Comparison of ENCODE assay signal across 8 cellular contexts in the genomic region with DNA sequence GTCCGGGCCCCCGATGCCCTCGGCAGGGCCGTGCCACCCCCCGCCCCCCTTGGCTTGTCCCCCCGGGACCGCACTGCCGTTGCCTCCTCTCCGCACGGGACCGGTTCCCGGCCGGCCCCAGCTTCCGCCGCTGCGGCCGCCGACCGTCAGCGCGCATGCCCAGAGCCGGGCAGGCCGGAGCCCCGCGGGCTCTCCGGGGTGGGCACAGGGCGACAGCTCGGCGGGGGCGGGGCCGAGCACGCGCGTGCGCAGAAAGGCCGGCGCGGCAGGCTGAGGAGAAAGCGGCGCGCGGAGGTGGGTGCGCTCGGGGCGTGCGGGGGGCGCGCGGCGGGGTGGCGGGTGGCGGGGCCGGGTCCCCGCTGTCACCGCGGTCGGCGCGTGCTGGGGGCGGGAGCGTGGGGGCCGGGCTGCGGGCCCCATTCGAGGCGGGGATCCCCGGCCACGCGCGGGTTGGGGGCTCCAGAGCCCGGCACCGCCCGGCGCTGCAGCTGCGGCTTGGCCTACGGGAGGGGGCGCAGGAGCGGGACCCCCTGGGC. TPM values are rescaled to one million over a fixed set of nuclear protein-coding genes. Genes with fewer than 3 reads are reported as not detected.
DNase-seq lines count a peak whose midpoint lies in the region; ATAC-seq and TF ChIP-seq lines count a peak whose summit lies in the region.

A gene (plus strand): TSS at position 251 of the 536 bp plus-strand sequence. CDS start 21,022 bp downstream, outside the sequence.

- H3K27me3 ChIP-seq in BE2C (no peaks in the 10 kb centered on the region), HL-60 (ENCODE audit: insufficient read depth, poor library complexity, severe bottlenecking) (peaks cover 17% of the 10 kb centered on the region), PC-9 (ENCODE audit: insufficient read depth, low read depth) (no peaks in the 10 kb centered on the region), mucosa of stomach (ENCODE audit: control insufficient read depth, insufficient read depth, low read length) (peaks cover 36% of the 10 kb centered on the region)

- H3K36me3 ChIP-seq in BE2C: 0 out of 2 replicates have a peak, but pooled peaks cover 5% of the 10 kb centered on the region
- H3K36me3 ChIP-seq in PC-9 (ENCODE audit: low read depth): no peaks in the 10 kb centered on the region
- no peaks in the 10 kb centered on the region for H3K36me3 ChIP-seq in mucosa of stomach (ENCODE audit: control insufficient read depth, insufficient read depth, low read length)

- intact Hi-C loops in PC-9 (cut with micrococcal nuclease; ENCODE audit: unreplicated experiment): no loop called here

- H3K27ac ChIP-seq in HL-60 (replicated peaks): peak within 1 kb of the TSS; percentile 86
- H3K27ac ChIP-seq in PC-9: peak within 1 kb of the TSS; percentile 34; the same call in 1 of the 2 replicates

- peak; percentile 68 for ATAC-seq in esophagus mucosa

- POLR2A ChIA-PET in PC-9 (lab: Charles Lee; ENCODE audit: unreplicated experiment): interaction anchor here (0.9 kb wide), 1 partner anchor 260 kb away, joined by 3 read pairs; a partner anchor contains a TSS

- peak within 1 kb of the TSS; percentile 86 for H3K4me3 ChIP-seq in BE2C (ENCODE audit: low read depth, low read length)
- H3K4me3 ChIP-seq in HL-60 (replicated peaks; ENCODE audit: insufficient read depth, low read length): peak within 1 kb of the TSS; percentile 60
- peak within 1 kb of the TSS; percentile 98 for H3K4me3 ChIP-seq in PC-9
- H3K4me3 ChIP-seq in mucosa of stomach (ENCODE audit: low read length): peak within 1 kb of the TSS; percentile 41

- peaks cover 14% of the 10 kb centered on the region for H4K20me1 ChIP-seq in PC-9 (ENCODE audit: insufficient read depth)

- peak within 1 kb of the TSS; percentile 97 for H2AFZ ChIP-seq in PC-9

- TF ChIP-seq CTCF in BE2C (IDR thresholded peaks at IDR 0.05; ENCODE audit: low read depth, low read length) (no peak), HL-60 (IDR thresholded peaks at IDR 0.05; ENCODE audit: insufficient read depth, low read length) (no peak), PC-9 (conservative IDR thresholded peaks at IDR 0.05) (no peak)

- peak within 1 kb of the TSS; percentile 97 for H3K4me2 ChIP-seq in PC-9

- peak; percentile 95 for DNase-seq in BE2C
- DNase-seq in HL-60 (ENCODE audit: low read depth in 1 of 2, low spot score in 1 of 2): peak; percentile 79 to 80
- DNase-seq in PC-9: peak; percentile 46 to 93
- peak; percentile 88 to 91 for DNase-seq in activated T-cell treated with anti-CD3 and anti-CD28 coated beads, Interleukin-2, amount 50 U/mL, for 48 hours
- peak; percentile 77 for DNase-seq in stimulated activated CD8-positive, alpha-beta memory T cell treated with anti-CD3 and anti-CD28 coated beads, Interleukin-4, amount 100 ng/mL, for 24 hours (ENCODE audit: low read depth)

- CTCF ChIA-PET in PC-9 (lab: Charles Lee): interaction anchor here (0.6 kb wide), 1 partner anchor 16 kb away, joined by 4 read pairs; no protein-coding TSS in a partner anchor

- H3F3A ChIP-seq in PC-9 (ENCODE audit: insufficient read depth, low read depth): peaks cover 23% of the 10 kb centered on the region; the same call in 1 of the 2 replicates

- peaks cover 22% of the 10 kb centered on the region for H3K4me1 ChIP-seq in BE2C
- H3K4me1 ChIP-seq in PC-9 (replicated peaks; ENCODE audit: insufficient read depth): peaks cover 13% of the 10 kb centered on the region; the same call in 1 of the 2 replicates
- H3K4me1 ChIP-seq in mucosa of stomach (ENCODE audit: control insufficient read depth, insufficient read depth, low read length): peaks cover 25% of the 10 kb centered on the region

- H3K79me2 ChIP-seq in PC-9 (ENCODE audit: low read depth): peaks cover 13% of the 10 kb centered on the region

- peak within 1 kb of the TSS; percentile 69 for H3K9ac ChIP-seq in mucosa of stomach (ENCODE audit: low read length)

- no TSS peak for BruUV-seq in PC-9 (replicated peaks; lab: Mats Ljungman, UMichigan)

- no peaks in the 10 kb centered on the region for H3K9me2 ChIP-seq in PC-9 (ENCODE audit: insufficient read depth)

- H3K9me3 ChIP-seq in BE2C: no peaks in the 10 kb centered on the region
- H3K9me3 ChIP-seq in PC-9 (ENCODE audit: insufficient read depth, low read depth): no peaks in the 10 kb centered on the region
- no peaks in the 10 kb centered on the region for H3K9me3 ChIP-seq in mucosa of stomach (ENCODE audit: control insufficient read depth, low read length)

- peak; percentile 76 for TF ChIP-seq POLR2A in GM19099 (IDR thresholded peaks at IDR 0.05; ENCODE audit: extremely low read depth, insufficient read length, low read depth)

RNA-seq across cellular contexts. Expression of the gene that starts here (rescaled TPM):
- 27.6 TPM for polyA plus RNA-seq in BE2C (2012; ENCODE audit: insufficient read depth, insufficient read length, low read depth)
- 30.0 and 34.2 TPM in 2 replicates for total RNA-seq in PC-9 (2021)
- 2.0 TPM for total RNA-seq in esophagus mucosa

Comparison
In these comparisons a context has a peak if more than half of its experiments do, and no peak if none do; other contexts are left out.
1. Peak in every context shown above with its lines: DNase-seq, ATAC-seq, H3K4me3 ChIP-seq and H3K27ac ChIP-seq.
2. RNA of the gene that starts here (total RNA-seq): 30.0 to 34.2 TPM in PC-9; 2.0 TPM in esophagus mucosa (single experiment); every median in the first group is over 10 times any median in the second.
3. H3K4me3 ChIP-seq: peak in every context shown above with its lines; median percentile 98 in PC-9; 86 in BE2C; 60 in HL-60; 41 in mucosa of stomach.